Comparison of ENCODE assay signal across 1 cellular context in genomic region chr7:20062932-20063331, GRCh38.
TF ChIP-seq lines count a peak whose summit lies in the region.

No MANE protein-coding gene starts in this region.

TF ChIP-seq in SK-N-SH treated with all-trans-retinoic acid at 6 μM for 48 hours, 23 proteins besides CTCF, POLR2A, EP300 and RAD21 (continued from another document):
- no peak for TF ChIP-seq BACH2 (CRISPR knock-in tag; IDR thresholded peaks at IDR 0.05; ENCODE audit: borderline replicate concordance)
- TF ChIP-seq PATZ1 (CRISPR knock-in tag; IDR thresholded peaks at IDR 0.05; ENCODE audit: borderline replicate concordance), result no peak
- no peak for TF ChIP-seq SNAI2 (CRISPR knock-in tag; IDR thresholded peaks at IDR 0.05)
